Comparison of ENCODE assay signal across 11 cellular contexts in genomic region chr6:119346450-119346849, GRCh38. TPM values are rescaled to one million over a fixed set of nuclear protein-coding genes. Genes with fewer than 3 reads are reported as not detected.
DNase-seq lines count a peak whose midpoint lies in the region; ATAC-seq, FAIRE-seq and TF ChIP-seq lines count a peak whose summit lies in the region.
"Had no signal": no experiment of that assay in that cellular context is flagged by ENCODE, and none has a peak within 500 bp of the region (broad histone marks: within the 10 kb centered on the region; RNA-seq: fewer than 3 reads in every experiment).

No MANE protein-coding gene starts in this region.

- no peaks in the 10 kb centered on the region for H3K27me3 Mint-ChIP-seq in activated CD8-positive, alpha-beta T cell treated with anti-CD3 and anti-CD28 coated beads for 36 hours

- H3K4me3 ChIP-seq in keratinocyte (ENCODE audit: control insufficient read depth in 2 of 3, extremely low read depth in 1 of 3, insufficient read depth in 2 of 3, low read depth in 1 of 3, low read length in 3 of 3) (peak overlapping the region in 2 of 3 experiments; percentile 5 to 92), smooth muscle cell (peak overlapping the region; percentile 90)

- H3K27ac ChIP-seq in keratinocyte (ENCODE audit: control insufficient read depth, insufficient read depth, low read length) (no peak overlapping the region), smooth muscle cell (ENCODE audit: low read depth) (no peak overlapping the region)
- H3K27ac ChIP-seq: 22Rv1 had no signal

- DNase-seq in DMS 273 (lab: John Stamatoyannopoulos, UW; ENCODE audit: unreplicated experiment) (peak; percentile 12), DMS 273 treated with DMSO at 0.1 percent for 48 hours (lab: John Stamatoyannopoulos, UW) (no peak), keratinocyte (ENCODE audit: low read depth, low spot score) (no peak), smooth muscle cell (lab: John Stamatoyannopoulos, UW; ENCODE audit: unreplicated experiment) (no peak), cerebellar nuclear complex (lab: John Stamatoyannopoulos, UW) (no peak)
- no peak for DNase-seq in activated CD8-positive, alpha-beta T cell treated with anti-CD3 and anti-CD28 coated beads for 36 hours
- no peak for DNase-seq in stimulated activated CD4-positive, alpha-beta T cell treated with anti-CD3 and anti-CD28 coated beads, Interleukin-4, amount 100 ng/mL, for 24 hours
- DNase-seq: NCI-H226 had no signal

- H3K9me3 Mint-ChIP-seq in activated CD8-positive, alpha-beta T cell treated with anti-CD3 and anti-CD28 coated beads for 36 hours: no peaks in the 10 kb centered on the region

- peak overlapping the region; percentile 96 for H3K4me3 Mint-ChIP-seq in activated CD8-positive, alpha-beta T cell treated with anti-CD3 and anti-CD28 coated beads for 36 hours

- peaks cover 26% of the 10 kb centered on the region for H3K79me2 ChIP-seq in keratinocyte (ENCODE audit: control insufficient read depth, insufficient read depth, low read length)
- peaks cover 95% of the 10 kb centered on the region for H3K79me2 ChIP-seq in smooth muscle cell (ENCODE audit: low read depth)

- no peaks in the 10 kb centered on the region for H3K27me3 ChIP-seq in keratinocyte (ENCODE audit: control insufficient read depth, extremely low read depth, insufficient read depth, low read length)
- no peaks in the 10 kb centered on the region for H3K27me3 ChIP-seq in smooth muscle cell (ENCODE audit: low read depth)

- intact Hi-C loops in activated CD8-positive, alpha-beta T cell treated with anti-CD3 and anti-CD28 coated beads for 36 hours (cut with micrococcal nuclease): loop anchor here (5.0 kb wide), 1 partner anchor 199 kb away; no protein-coding TSS in a partner anchor

- no peak overlapping the region for H3K9ac ChIP-seq in keratinocyte (ENCODE audit: control insufficient read depth, extremely low read depth, insufficient read depth, low read length)
- peak overlapping the region; percentile 24 for H3K9ac ChIP-seq in smooth muscle cell (ENCODE audit: low read depth)

- peak overlapping the region; percentile 99 for H3K4me2 ChIP-seq in keratinocyte (ENCODE audit: control insufficient read depth, extremely low read depth, insufficient read depth, low read depth, low read length)
- H3K4me2 ChIP-seq in smooth muscle cell: peak overlapping the region; percentile 92

- H3F3A ChIP-seq in smooth muscle cell (ENCODE audit: low read depth): no peaks in the 10 kb centered on the region

- TF ChIP-seq CTCF in activated CD8-positive, alpha-beta T cell treated with anti-CD3 and anti-CD28 coated beads for 36 hours (IDR thresholded peaks at IDR 0.05): no peak
- TF ChIP-seq CTCF in keratinocyte (optimal IDR thresholded peaks at IDR 0.05 in 1 of 3, IDR thresholded peaks at IDR 0.05 in 1 of 3, conservative IDR thresholded peaks at IDR 0.05 in 1 of 3; ENCODE audit: extremely low read depth in 1 of 3, insufficient read depth in 2 of 3, low read length in 3 of 3) (no peak), smooth muscle cell (IDR thresholded peaks at IDR 0.05; ENCODE audit: borderline replicate concordance, insufficient read depth, poor library complexity, severe bottlenecking) (no peak)

- H3K4me1 Mint-ChIP-seq in activated CD8-positive, alpha-beta T cell treated with anti-CD3 and anti-CD28 coated beads for 36 hours (ENCODE audit: low read depth): peaks cover 56% of the 10 kb centered on the region

- H3K27ac Mint-ChIP-seq in activated CD8-positive, alpha-beta T cell treated with anti-CD3 and anti-CD28 coated beads for 36 hours: peak overlapping the region; percentile 17

- no peak overlapping the region for H2AFZ ChIP-seq in keratinocyte (ENCODE audit: control insufficient read depth, low read length)
- H2AFZ ChIP-seq in smooth muscle cell (ENCODE audit: low read depth): no peak overlapping the region

- peaks cover 26% of the 10 kb centered on the region for H3K36me3 Mint-ChIP-seq in activated CD8-positive, alpha-beta T cell treated with anti-CD3 and anti-CD28 coated beads for 36 hours (ENCODE audit: low read depth)

- CTCF ChIA-PET in activated CD8-positive, alpha-beta T cell treated with anti-CD3 and anti-CD28 coated beads for 36 hours (lab: Charles Lee): interaction anchor here (0.6 to 3.3 kb wide), 4 partner anchors 8 to 198 kb away, joined by 3 to 24 read pairs (median 6); no protein-coding TSS in a partner anchor

- H4K20me1 ChIP-seq in keratinocyte (ENCODE audit: control insufficient read depth, extremely low read depth, insufficient read depth, low read length): no peaks in the 10 kb centered on the region
- peaks cover 63% of the 10 kb centered on the region for H4K20me1 ChIP-seq in smooth muscle cell (ENCODE audit: low read depth)

- H3K9me3 ChIP-seq in keratinocyte (ENCODE audit: control insufficient read depth, low read depth, low read length) (no peaks in the 10 kb centered on the region), smooth muscle cell (replicated peaks; ENCODE audit: low read depth) (no peaks in the 10 kb centered on the region)

- POLR2A ChIA-PET in activated CD8-positive, alpha-beta T cell treated with anti-CD3 and anti-CD28 coated beads for 36 hours (lab: Charles Lee): interaction anchor here (1.4 to 2.8 kb wide), 4 partner anchors 10 to 33 kb away, joined by 5 to 29 read pairs (median 7); no protein-coding TSS in a partner anchor

- dilution Hi-C loops in keratinocyte (cut with MboI; ENCODE audit: extremely low pct_ligation_motif_present, low sequenced_read_pairs): no loop called here

- no peak for FAIRE-seq in keratinocyte (lab: Jason Lieb, UNC)
- FAIRE-seq: frontal cortex had no signal

- H3K4me1 ChIP-seq in keratinocyte (ENCODE audit: control insufficient read depth, extremely low read depth, insufficient read depth, low read length) (peaks cover 21% of the 10 kb centered on the region), smooth muscle cell (ENCODE audit: low read depth) (peaks cover 3% of the 10 kb centered on the region)

- no peak for ATAC-seq in activated CD8-positive, alpha-beta T cell treated with anti-CD3 and anti-CD28 coated beads for 36 hours
- no peak for ATAC-seq in HG03565 (IDR thresholded peaks at IDR 0.05; ENCODE audit: unreplicated experiment)

- H3K36me3 ChIP-seq in keratinocyte (ENCODE audit: control insufficient read depth in 2 of 2, extremely low read depth in 1 of 2, insufficient read depth in 2 of 2, low read length in 2 of 2) (peaks cover 0 to 2% of the 10 kb centered on the region in 2 experiments), smooth muscle cell (ENCODE audit: low read depth) (no peaks in the 10 kb centered on the region)

- peaks cover 2% of the 10 kb centered on the region for H3K9me1 ChIP-seq in keratinocyte (ENCODE audit: control insufficient read depth, extremely low read depth, insufficient read depth, low read length)

- WGBS in smooth muscle cell (ENCODE audit: low lambda C conversion rate): 68% methylated on average over 8 of the region's 8 CpGs

RNA-seq across cellular contexts. Expression of gene MAN1A1, which starts 3.1 kb away (rescaled TPM):
- total RNA-seq in activated CD8-positive, alpha-beta T cell treated with anti-CD3 and anti-CD28 coated beads for 36 hours: 10 to 100 TPM; 18.5 to 19.4 TPM
- polyA plus RNA-seq in keratinocyte: 11.3 to 20.2 TPM (median 14.6 TPM) in 3 replicates
- 1.7 TPM for polyA plus RNA-seq in keratinocyte (2011; ENCODE audit: low read depth)
- polyA plus RNA-seq in keratinocyte (2011; cell fraction: cytosol; rRNA removed): 5.5 and 9.8 TPM in 2 replicates
- polyA plus RNA-seq in keratinocyte (2011; cell fraction: nucleus; rRNA removed): 23.7 and 29.9 TPM in 2 replicates
- polyA plus RNA-seq in keratinocyte (2012; ENCODE audit: low replicate concordance): 2.9 and 14.9 TPM in 2 replicates
- polyA minus RNA-seq in keratinocyte: 2.6 to 11.5 TPM (median 6.2 TPM) in 3 replicates
- 7.1 TPM for polyA minus RNA-seq in keratinocyte (2011; cell fraction: cytosol; rRNA and poly(A)+ RNA removed)
- 18.1 and 30.5 TPM in 2 replicates for polyA minus RNA-seq in keratinocyte (2011; cell fraction: nucleus; rRNA and poly(A)+ RNA removed)
- 127 and 140 TPM in 2 replicates for total RNA-seq in smooth muscle cell
- polyA plus RNA-seq in smooth muscle cell: 57.1 and 61.3 TPM in 2 replicates
